12 cellular contexts compared by ENCODE assay signal in the genomic region with DNA sequence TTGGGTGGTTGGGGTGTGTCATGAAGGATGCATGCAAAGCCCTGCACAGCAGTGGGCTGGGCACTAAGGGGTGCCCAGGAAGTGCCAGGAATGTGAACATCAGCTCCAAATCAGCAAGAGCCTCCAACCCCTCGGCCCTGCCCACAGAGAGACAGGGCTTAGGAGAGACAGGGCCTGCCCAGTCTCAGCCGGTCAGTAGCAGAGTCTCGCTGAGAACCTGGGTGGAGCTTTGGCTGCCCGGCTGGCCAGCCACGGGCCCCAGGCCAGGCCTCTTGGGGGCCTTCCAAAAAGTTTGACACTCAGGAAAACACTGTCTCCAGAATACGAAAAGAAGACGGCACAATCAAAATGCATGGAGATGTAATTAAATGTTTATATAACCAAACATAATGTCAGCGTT. TPM values are rescaled to one million over a fixed set of nuclear protein-coding genes. Genes with fewer than 3 reads are reported as not detected.
A peak's percentile ranks its signal among the peaks of the same experiment; 100 is the strongest.
DNase-seq lines count a peak whose midpoint lies in the region; ATAC-seq and TF ChIP-seq lines count a peak whose summit lies in the region.
"Had no signal": no experiment of that assay in that cellular context is flagged by ENCODE, and none has a peak within 500 bp of the region (broad histone marks: within the 10 kb centered on the region; RNA-seq: fewer than 3 reads in every experiment).

No MANE protein-coding gene starts in this region.

- in situ Hi-C loops in IMR-90 (cut with MboI; ENCODE audit: low sequenced_read_pairs) = no loop called here

- no peaks in the 10 kb centered on the region for H3K36me3 Mint-ChIP-seq in naive thymus-derived CD8-positive, alpha-beta T cell

- H3K79me1 ChIP-seq in IMR-90 (ENCODE audit: low read depth in 1 of 2, low read length in 2 of 2) (peaks cover 0 to 4% of the 10 kb centered on the region in 2 experiments; a peak in 2 of 4 replicates), mesendoderm (ENCODE audit: low read length) (no peaks in the 10 kb centered on the region)

- H4K8ac ChIP-seq in IMR-90 (ENCODE audit: low read depth in 2 of 2, low read length in 2 of 2) (0 out of 4 replicates have a peak overlapping the region, but pooled peaks of 1 of the 2 experiments have one; percentile 59), mesendoderm (ENCODE audit: low read depth, low read length) (no peak overlapping the region)

- H3K4me2 ChIP-seq in IMR-90 (ENCODE audit: low read depth, low read length) (no peak overlapping the region), mesendoderm (ENCODE audit: low read length) (no peak overlapping the region)

- no peak for TF ChIP-seq RAD21 in IMR-90 (IDR thresholded peaks at IDR 0.05; ENCODE audit: low read length)

- no peak overlapping the region; the same call in 1 of the 2 replicates for H4K5ac ChIP-seq in IMR-90 (ENCODE audit: low read depth, low read length)
- no peak overlapping the region for H4K5ac ChIP-seq in mesendoderm (ENCODE audit: low read length)

- no peaks in the 10 kb centered on the region for H4K20me1 ChIP-seq in IMR-90 (ENCODE audit: insufficient read depth, low read length)

- H3K27ac ChIP-seq in IMR-90 (ENCODE audit: insufficient read depth, low read length) (no peak overlapping the region), coronary artery (peak overlapping the region; percentile 11 to 85), stomach (peak overlapping the region in 2 of 5 donors; percentile 2 to 43), mesendoderm (ENCODE audit: low read depth, low read length) (no peak overlapping the region)

- H3K4me1 ChIP-seq in IMR-90 (ENCODE audit: control insufficient read depth, insufficient read depth, low read length) (peaks cover 3% of the 10 kb centered on the region; the same call in 1 of the 2 replicates), stomach (peaks cover 16 to 46% (median 38%) of the 10 kb centered on the region in 4 donors), mesendoderm (ENCODE audit: control insufficient read depth, low read depth, low read length) (no peaks in the 10 kb centered on the region)

- H3K56ac ChIP-seq in IMR-90 (ENCODE audit: extremely low read depth, insufficient read depth, low read length) (no peak overlapping the region), mesendoderm (ENCODE audit: low read length) (no peak overlapping the region)

- H3K4me3 ChIP-seq in IMR-90 (ENCODE audit: insufficient read depth, low read depth, low read length) = no peak overlapping the region
- H3K4me3 ChIP-seq in coronary artery = no peak overlapping the region
- no peak overlapping the region for H3K4me3 ChIP-seq in stomach
- no peak overlapping the region for H3K4me3 ChIP-seq in mesendoderm (ENCODE audit: low read length)

- H3K9me3 ChIP-seq in IMR-90 (ENCODE audit: control insufficient read depth, insufficient read depth, low read length) (no peaks in the 10 kb centered on the region), stomach (no peaks in the 10 kb centered on the region)

- CTCF ChIA-PET in IMR-90 (lab: Yijun Ruan, JAX) = no interaction called here

- TF ChIP-seq POLR2A in IMR-90 (IDR thresholded peaks at IDR 0.05; ENCODE audit: low read depth, low read length) (no peak), stomach (IDR thresholded peaks at IDR 0.05) (no peak)

- H3K9ac ChIP-seq in IMR-90 (ENCODE audit: low read depth, low read length) (no peak overlapping the region), mesendoderm (ENCODE audit: low read length) (no peak overlapping the region)

- no peaks in the 10 kb centered on the region for H3K79me2 ChIP-seq in mesendoderm (ENCODE audit: control insufficient read depth, insufficient read depth, low read length)

- dilution Hi-C loops in IMR-90 (cut with HindIII; ENCODE audit: low sequenced_read_pairs, unreplicated experiment) = no loop called here

- H3K27me3 Mint-ChIP-seq in naive thymus-derived CD8-positive, alpha-beta T cell = no peaks in the 10 kb centered on the region
- H3K27me3 Mint-ChIP-seq: CD8-positive, alpha-beta memory T cell had no signal

- no TSS peak for BruUV-seq in IMR-90 (replicated peaks; lab: Mats Ljungman, UMichigan)

- H3K4me1 Mint-ChIP-seq in naive thymus-derived CD8-positive, alpha-beta T cell = peaks cover 0 to 6% (median 2%) of the 10 kb centered on the region in 4 donors

- intact Hi-C loops in IMR-90 (cut with micrococcal nuclease) = loop anchor here (10.0 kb wide), 1 partner anchor 149 kb away; a partner anchor contains a TSS
- intact Hi-C loops in stomach (cut with DNase I; ENCODE audit: low total_unique reads) = no loop called here

- 0 out of 2 replicates have a peak overlapping the region, but pooled peaks have one; percentile 32 for H2BK120ac ChIP-seq in IMR-90 (ENCODE audit: low read depth, low read length)
- no peak overlapping the region for H2BK120ac ChIP-seq in mesendoderm (ENCODE audit: low read depth, low read length)

- H2BK15ac ChIP-seq in IMR-90 (ENCODE audit: low read depth, low read length) (no peak overlapping the region), mesendoderm (replicated peaks; ENCODE audit: low read depth) (no peak overlapping the region)

- WGBS in IMR-90 (ENCODE audit: extremely low coverage in 2 of 2, insufficient read length in 1 of 2), 2 experiments = 20% methylated on average over 1 of the region's 8 CpGs; no CpG with 5 or more reads in 1 of the 2 experiments
- WGBS in stomach, 5 donors = 17 to 25% (median 25%) methylated on average over 8 of the region's 8 CpGs
- no CpG with 5 or more reads among the region's 8 CpGs for WGBS in mesendoderm (ENCODE audit: extremely low coverage, insufficient coverage, low lambda C conversion rate)

- no peak overlapping the region for H4K91ac ChIP-seq in IMR-90 (ENCODE audit: insufficient read depth, low read depth, low read length)

- no peak overlapping the region for H2BK5ac ChIP-seq in IMR-90 (ENCODE audit: low read depth, low read length, poor library complexity, severe bottlenecking)
- H2BK5ac ChIP-seq in mesendoderm (ENCODE audit: low read length) = no peak overlapping the region

- peak overlapping the region in 1 of 10 donors; percentile 2 for H3K4me3 Mint-ChIP-seq in naive thymus-derived CD8-positive, alpha-beta T cell

- H3K27ac Mint-ChIP-seq in naive thymus-derived CD8-positive, alpha-beta T cell = peak overlapping the region in 1 of 10 donors; percentile 78

- H3K9me3 Mint-ChIP-seq in naive thymus-derived CD8-positive, alpha-beta T cell = no peaks in the 10 kb centered on the region
- H3K9me3 Mint-ChIP-seq: CD8-positive, alpha-beta memory T cell had no signal

- TF ChIP-seq EP300 in stomach (IDR thresholded peaks at IDR 0.05) = no peak

- H3K18ac ChIP-seq in IMR-90 (ENCODE audit: low read depth, low read length) (no peak overlapping the region), mesendoderm (ENCODE audit: low read length) (no peak overlapping the region)

- H3K36me3 ChIP-seq in IMR-90 (ENCODE audit: control insufficient read depth, insufficient read depth, low read length) (no peaks in the 10 kb centered on the region), stomach (peaks cover 0 to 18% (median 10%) of the 10 kb centered on the region in 4 donors), mesendoderm (ENCODE audit: control insufficient read depth, insufficient read depth, low read length) (no peaks in the 10 kb centered on the region)

- H3K4ac ChIP-seq in IMR-90 (ENCODE audit: low read depth, low read length) (0 out of 2 replicates have a peak overlapping the region, but pooled peaks have one; percentile 43), mesendoderm (ENCODE audit: low read depth, low read length) (no peak overlapping the region)

- POLR2A ChIA-PET in IMR-90 (lab: Charles Lee; ENCODE audit: unreplicated experiment) = no interaction called here
- POLR2A ChIA-PET in naive thymus-derived CD8-positive, alpha-beta T cell (lab: Charles Lee) = interaction anchor here (1.0 to 1.2 kb wide), 2 partner anchors 15 to 24 kb away, joined by 3 read pairs; a partner anchor contains a TSS

- H2BK20ac ChIP-seq in IMR-90 (ENCODE audit: low read depth, low read length) = 0 out of 2 replicates have a peak overlapping the region, but pooled peaks have one; percentile 34

- no peaks in the 10 kb centered on the region; the same call in 1 of the 2 replicates for H3K27me3 ChIP-seq in IMR-90 (ENCODE audit: control insufficient read depth, insufficient read depth, low read length)
- H3K27me3 ChIP-seq in stomach = no peaks in the 10 kb centered on the region
- no peaks in the 10 kb centered on the region for H3K27me3 ChIP-seq in mesendoderm (ENCODE audit: insufficient read depth, low read length, poor library complexity)

- H3K23ac ChIP-seq in IMR-90 (ENCODE audit: low read depth, low read length) (no peak overlapping the region), mesendoderm (ENCODE audit: low read length) (no peak overlapping the region)

- no peak for TF ChIP-seq CTCF in IMR-90 (conservative IDR thresholded peaks at IDR 0.05; ENCODE audit: low read depth, low read length)
- TF ChIP-seq CTCF in coronary artery (IDR thresholded peaks at IDR 0.05) = no peak
- no peak for TF ChIP-seq CTCF in stomach (IDR thresholded peaks at IDR 0.05)

- H2AFZ ChIP-seq in IMR-90 (replicated peaks; ENCODE audit: low read length, poor library complexity) = peak overlapping the region; percentile 86

- no peak for DNase-seq in IMR-90
- DNase-seq in coronary artery (ENCODE audit: low spot score) = no peak
- DNase-seq in left lobe of liver (ENCODE audit: low spot score) = peak; percentile 77
- DNase-seq in stomach = peak; percentile 51
- no peak for DNase-seq in T-helper 1 cell
- no peak for DNase-seq in naive thymus-derived CD8-positive, alpha-beta T cell
- no peak for DNase-seq in mesendoderm
- no peak for DNase-seq in HK-2 (ENCODE audit: unreplicated experiment)
- DNase-seq: CD8-positive, alpha-beta memory T cell; SHP77; stimulated activated naive CD8-positive, alpha-beta T cell treated with anti-CD3 and anti-CD28 coated beads, Interleukin-15, Interleukin-2, amounts not matched to agents 100 U/mL and 50 U/mL, for 24 hours had no signal

- H3K14ac ChIP-seq in IMR-90 (replicated peaks; ENCODE audit: low read depth, low read length) = no peak overlapping the region

- H2AK9ac ChIP-seq in IMR-90 (replicated peaks; ENCODE audit: low read depth, low read length, poor library complexity) = peak overlapping the region; percentile 52

- H2AK5ac ChIP-seq in IMR-90 (ENCODE audit: low read depth, low read length) (no peak overlapping the region; the same call in 1 of the 2 replicates), mesendoderm (ENCODE audit: low read length) (no peak overlapping the region)

- ATAC-seq in IMR-90 (ENCODE audit: low read depth) = no peak
- peak; percentile 27 for ATAC-seq in left lobe of liver
- no peak for ATAC-seq in naive thymus-derived CD8-positive, alpha-beta T cell
- ATAC-seq: left colon; stimulated activated naive CD8-positive, alpha-beta T cell treated with anti-CD3 and anti-CD28 coated beads, Interleukin-15, Interleukin-2, amounts not matched to agents 100 U/mL and 50 U/mL, for 24 hours had no signal

- no peaks in the 10 kb centered on the region for H3K9me1 ChIP-seq in IMR-90 (ENCODE audit: insufficient read depth, low read length)

RNA-seq across cellular contexts. Expression of a gene that starts 4.3 kb away (rescaled TPM):
- total RNA-seq in IMR-90 (2012; rRNA removed) = 22.8 and 25.6 TPM in 2 replicates
- polyA plus RNA-seq in IMR-90 (2012; rRNA removed) = 54.4 and 63.6 TPM in 2 replicates
- polyA plus RNA-seq in IMR-90 (2012; cell fraction: cytosol; rRNA removed) = 57.4 and 87.5 TPM in 2 replicates
- polyA plus RNA-seq in IMR-90 (2012; cell fraction: nucleus; rRNA removed; ENCODE audit: low replicate concordance) = 81.6 and 159 TPM in 2 replicates
- total RNA-seq in left lobe of liver = 23.6 TPM
- 100 to 1,000 TPM in 1 of 5 donors, 10 to 100 TPM in 4; 22.8 to 114 (median 48.7) TPM for total RNA-seq in stomach
- polyA plus RNA-seq in stomach = 10 to 100 TPM; 19.1 to 49.4 (median 30.1) TPM
- total RNA-seq in naive thymus-derived CD8-positive, alpha-beta T cell = 10 to 100 TPM; 41.9 to 44.2 TPM
- polyA plus RNA-seq in naive thymus-derived CD8-positive, alpha-beta T cell = 10 to 100 TPM; 15.6 to 30.0 (median 20.5) TPM
- polyA plus RNA-seq in mesendoderm (2013, experiment 1 of 2) = 10.1 TPM
- 10.8 TPM for polyA plus RNA-seq in mesendoderm (2013, experiment 2 of 2)

RNA-seq across cellular contexts. Expression of a gene that starts 24.3 kb away (rescaled TPM):
- total RNA-seq in IMR-90 (2012; rRNA removed) (4.3 and 6.9 TPM in 2 replicates), left lobe of liver (5.0 TPM), stomach (10 to 100 TPM in 4 of 5 donors, 1 to 10 TPM in 1; 7.6 to 37.4 (median 17.5) TPM)
- polyA plus RNA-seq in IMR-90 (2012; rRNA removed) (3.6 and 4.8 TPM in 2 replicates), stomach (1 to 10 TPM; 5.5 to 7.4 (median 6.8) TPM)
- 3.0 and 5.8 TPM in 2 replicates for polyA plus RNA-seq in IMR-90 (2012; cell fraction: cytosol; rRNA removed)
- 9.9 and 13.2 TPM in 2 replicates for polyA plus RNA-seq in IMR-90 (2012; cell fraction: nucleus; rRNA removed; ENCODE audit: low replicate concordance)
- total RNA-seq in naive thymus-derived CD8-positive, alpha-beta T cell = 10 to 100 TPM; 28.4 to 30.1 TPM
- polyA plus RNA-seq in naive thymus-derived CD8-positive, alpha-beta T cell = 10 to 100 TPM; 16.3 to 22.2 (median 18.8) TPM
- polyA plus RNA-seq in mesendoderm (2013, experiment 1 of 2) = 15.8 TPM
- 15.6 TPM for polyA plus RNA-seq in mesendoderm (2013, experiment 2 of 2)

RNA-seq across cellular contexts. Expression of a gene that starts 24.3 kb away (rescaled TPM):
- total RNA-seq in IMR-90 (2012; rRNA removed) (0.72 and 1.1 TPM in 2 replicates), left lobe of liver (2.2 TPM), stomach (1 to 10 TPM in 2 of 5 donors, under 1 TPM in 1, not detected in 2; 0.29 to 5.1 (median 1.4) TPM)
- polyA plus RNA-seq in IMR-90 (2012; rRNA removed) (0.63 and 0.82 TPM in 2 replicates), stomach (1 to 10 TPM in 2 of 3 donors, under 1 TPM in 1; 0.90 to 1.7 (median 1.3) TPM)
- 0.03 and 0.63 TPM in 2 replicates for polyA plus RNA-seq in IMR-90 (2012; cell fraction: cytosol; rRNA removed)
- 3.3 and 5.4 TPM in 2 replicates for polyA plus RNA-seq in IMR-90 (2012; cell fraction: nucleus; rRNA removed; ENCODE audit: low replicate concordance)
- total RNA-seq in naive thymus-derived CD8-positive, alpha-beta T cell = 1 to 10 TPM; 2.9 to 3.8 TPM
- polyA plus RNA-seq in naive thymus-derived CD8-positive, alpha-beta T cell = under 1 TPM in 2 of 3 donors, not detected in 1; 0.44 to 0.55 TPM
- polyA plus RNA-seq in mesendoderm (2013, experiment 1 of 2) = 1.3 TPM
- 1.3 TPM for polyA plus RNA-seq in mesendoderm (2013, experiment 2 of 2)

Comparison
In these comparisons a context has a peak if more than half of its experiments do, and no peak if none do; other contexts are left out.
1. DNase-seq: peak in left lobe of liver (single experiment) and stomach (single experiment); none in IMR-90 (single experiment), coronary artery (single experiment), T-helper 1 cell (0 of 5), naive thymus-derived CD8-positive, alpha-beta T cell (0 of 10), mesendoderm (single experiment) and HK-2 (single experiment).
2. H3K27ac ChIP-seq: peak in coronary artery (2 of 2); none in IMR-90 (single experiment) and mesendoderm (single experiment).